In the genomic region with DNA sequence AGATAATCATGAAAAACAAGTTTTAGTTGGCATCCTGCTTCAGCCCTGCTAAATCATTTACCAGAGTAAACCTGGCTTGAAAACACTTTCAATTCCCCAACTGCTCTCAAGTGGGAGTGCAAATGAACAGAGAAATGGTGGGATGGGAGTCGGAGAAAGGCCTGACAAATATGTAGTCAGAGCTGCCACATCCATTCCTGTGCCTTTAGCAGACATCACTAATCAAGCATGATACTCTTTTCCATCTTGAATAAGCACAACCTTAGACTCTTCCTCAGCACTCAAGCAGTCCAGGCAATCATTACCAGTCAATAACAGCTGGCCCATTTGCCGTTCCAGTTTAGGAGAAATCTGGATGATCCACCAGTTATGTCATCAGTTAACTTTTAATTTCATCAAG, we compare ENCODE assay signal across 8 cellular contexts.
DNase-seq lines count a peak whose midpoint lies in the region; ATAC-seq and TF ChIP-seq lines count a peak whose summit lies in the region.

No MANE protein-coding gene starts in this region.

- no peak for TF ChIP-seq CTCF in CD4-positive, alpha-beta T cell (IDR thresholded peaks at IDR 0.05)

- peaks cover 31% of the 10 kb centered on the region for H3K36me3 Mint-ChIP-seq in CD4-positive, alpha-beta T cell (ENCODE audit: low read depth)
- H3K36me3 Mint-ChIP-seq in activated naive CD8-positive, alpha-beta T cell treated with anti-CD3 and anti-CD28 coated beads for 36 hours = peaks cover 36% of the 10 kb centered on the region
- peaks cover 0 to 32% (median 7%) of the 10 kb centered on the region in 5 donors for H3K36me3 Mint-ChIP-seq in naive thymus-derived CD4-positive, alpha-beta T cell

- peak overlapping the region; percentile 79 for H3K27ac ChIP-seq in CD4-positive, alpha-beta T cell (ENCODE audit: low read depth, low read length)
- peak overlapping the region; percentile 82 for H3K27ac ChIP-seq in naive thymus-derived CD4-positive, alpha-beta T cell (ENCODE audit: low read depth, low read length)

- CTCF ChIA-PET in CD4-positive, alpha-beta T cell (lab: Charles Lee) = interaction anchor here (0.8 to 2.0 kb wide), 6 partner anchors 13 to 102 kb away, joined by 3 to 4 read pairs (median 4); a partner anchor contains a TSS
- CTCF ChIA-PET in naive thymus-derived CD4-positive, alpha-beta T cell (lab: Charles Lee) = interaction anchor here (0.6 to 2.5 kb wide), 7 partner anchors 11 to 99 kb away, joined by 3 to 12 read pairs (median 4); no protein-coding TSS in a partner anchor

- H3K4me1 ChIP-seq in naive thymus-derived CD4-positive, alpha-beta T cell (ENCODE audit: control insufficient read depth in 2 of 2, insufficient read depth in 2 of 2, low read length in 2 of 2) = peaks cover 93 to 96% of the 10 kb centered on the region in 2 donors

- POLR2A ChIA-PET in CD4-positive, alpha-beta T cell (lab: Charles Lee) = interaction anchor here (0.7 to 29.8 kb wide), 16 partner anchors 10 to 226 kb away, joined by 3 to 754 read pairs (median 5); a partner anchor contains a TSS
- POLR2A ChIA-PET in naive thymus-derived CD4-positive, alpha-beta T cell (lab: Charles Lee) = interaction anchor here (1.0 to 14.4 kb wide), 11 partner anchors 9 to 106 kb away, joined by 3 to 254 read pairs (median 8); a partner anchor contains a TSS

- peak overlapping the region; percentile 73 for H3K4me3 Mint-ChIP-seq in CD4-positive, alpha-beta T cell
- peak overlapping the region; percentile 75 for H3K4me3 Mint-ChIP-seq in activated naive CD8-positive, alpha-beta T cell treated with anti-CD3 and anti-CD28 coated beads for 36 hours
- H3K4me3 Mint-ChIP-seq in naive thymus-derived CD4-positive, alpha-beta T cell = peak overlapping the region; percentile 61 to 86 (median 78)

- peaks cover 0 to 4% (median 0%) of the 10 kb centered on the region in 3 experiments for H3K36me3 ChIP-seq in naive thymus-derived CD4-positive, alpha-beta T cell (ENCODE audit: control insufficient read depth in 2 of 3, insufficient read depth in 3 of 3, low read length in 3 of 3)

- no peaks in the 10 kb centered on the region for H3K27me3 Mint-ChIP-seq in CD4-positive, alpha-beta T cell
- H3K27me3 Mint-ChIP-seq in activated naive CD8-positive, alpha-beta T cell treated with anti-CD3 and anti-CD28 coated beads for 36 hours = no peaks in the 10 kb centered on the region
- no peaks in the 10 kb centered on the region for H3K27me3 Mint-ChIP-seq in naive thymus-derived CD4-positive, alpha-beta T cell

- H3K4me1 Mint-ChIP-seq in CD4-positive, alpha-beta T cell (ENCODE audit: low read depth) = peaks cover 98% of the 10 kb centered on the region
- peaks cover 95% of the 10 kb centered on the region for H3K4me1 Mint-ChIP-seq in activated naive CD8-positive, alpha-beta T cell treated with anti-CD3 and anti-CD28 coated beads for 36 hours
- H3K4me1 Mint-ChIP-seq in naive thymus-derived CD4-positive, alpha-beta T cell = peaks cover 77 to 99% (median 97%) of the 10 kb centered on the region in 7 donors

- no peaks in the 10 kb centered on the region for H3K27me3 ChIP-seq in CD4-positive, alpha-beta T cell (ENCODE audit: control insufficient read depth, insufficient read depth, low read length)
- no peaks in the 10 kb centered on the region for H3K27me3 ChIP-seq in naive thymus-derived CD4-positive, alpha-beta T cell (ENCODE audit: control insufficient read depth in 2 of 2, insufficient read depth in 2 of 2, low read length in 2 of 2)

- no peaks in the 10 kb centered on the region for H3K9me3 ChIP-seq in CD4-positive, alpha-beta T cell (ENCODE audit: control insufficient read depth, low read length)
- H3K9me3 ChIP-seq in naive thymus-derived CD4-positive, alpha-beta T cell (ENCODE audit: control insufficient read depth in 2 of 3, low read length in 3 of 3) = no peaks in the 10 kb centered on the region

- ATAC-seq in CD4-positive, alpha-beta T cell (ENCODE audit: poor library complexity) = no peak
- peak; percentile 17 for ATAC-seq in HG03342 (IDR thresholded peaks at IDR 0.05; ENCODE audit: unreplicated experiment)
- ATAC-seq in naive thymus-derived CD4-positive, alpha-beta T cell = no peak
- ATAC-seq in GM19397 (IDR thresholded peaks at IDR 0.05; ENCODE audit: unreplicated experiment) = no peak
- ATAC-seq in HG03520 (IDR thresholded peaks at IDR 0.05; ENCODE audit: unreplicated experiment) = no peak

- intact Hi-C loops in CD4-positive, alpha-beta T cell (cut with DNase I, micrococcal nuclease) = no loop called here
- intact Hi-C loops in naive thymus-derived CD4-positive, alpha-beta T cell (cut with micrococcal nuclease) = loop anchor here (1.0 to 10.0 kb wide), 6 partner anchors 8 to 296 kb away; a partner anchor contains a TSS

- H3K27ac Mint-ChIP-seq in CD4-positive, alpha-beta T cell = peak overlapping the region; percentile 98
- peak overlapping the region; percentile 98 for H3K27ac Mint-ChIP-seq in activated naive CD8-positive, alpha-beta T cell treated with anti-CD3 and anti-CD28 coated beads for 36 hours
- peak overlapping the region; percentile 79 to 100 (median 98) for H3K27ac Mint-ChIP-seq in naive thymus-derived CD4-positive, alpha-beta T cell

- H3K4me3 ChIP-seq in naive thymus-derived CD4-positive, alpha-beta T cell (ENCODE audit: low read length) = peak overlapping the region; percentile 12

- no peak for DNase-seq in CD4-positive, alpha-beta T cell
- no peak for DNase-seq in activated naive CD8-positive, alpha-beta T cell treated with anti-CD3 and anti-CD28 coated beads for 36 hours
- peak in 1 of 9 donors; percentile 36 for DNase-seq in naive thymus-derived CD4-positive, alpha-beta T cell
- no peak for DNase-seq in amniotic stem cell (lab: John Stamatoyannopoulos, UW)
- no peak for DNase-seq in AG20443 (ENCODE audit: low spot score)

- no peaks in the 10 kb centered on the region for H3K9me3 Mint-ChIP-seq in CD4-positive, alpha-beta T cell
- H3K9me3 Mint-ChIP-seq in activated naive CD8-positive, alpha-beta T cell treated with anti-CD3 and anti-CD28 coated beads for 36 hours = no peaks in the 10 kb centered on the region
- H3K9me3 Mint-ChIP-seq in naive thymus-derived CD4-positive, alpha-beta T cell = peaks cover 0 to 3% (median 0%) of the 10 kb centered on the region in 11 donors

Comparison
In these comparisons a context has a peak if more than half of its experiments do, and no peak if none do; other contexts are left out.
1. intact Hi-C loops: an anchor here in naive thymus-derived CD4-positive, alpha-beta T cell (1.0 to 10.0 kb wide); none called in CD4-positive, alpha-beta T cell.